18 cellular contexts compared by ENCODE assay signal in genomic region chr2:172826522-172826921, GRCh38.
A peak's percentile ranks its signal among the peaks of the same experiment; 100 is the strongest.
DNase-seq lines count a peak whose midpoint lies in the region; ATAC-seq, FAIRE-seq and TF ChIP-seq lines count a peak whose summit lies in the region.
"Had no signal": no experiment of that assay in that cellular context is flagged by ENCODE, and none has a peak within 500 bp of the region (broad histone marks: within the 10 kb centered on the region; RNA-seq: fewer than 3 reads in every experiment).

No MANE protein-coding gene starts in this region.

- H3K9me3 ChIP-seq in RWPE2 (ENCODE audit: severe bottlenecking) (no peaks in the 10 kb centered on the region), kidney (ENCODE audit: control insufficient read depth in 1 of 2, low read length in 2 of 2) (no peaks in the 10 kb centered on the region)

- no peak for FAIRE-seq in kidney (lab: Jason Lieb, UNC)
- FAIRE-seq: A204.1, GM19239, HepG2, HTR-8/SVneo had no signal

- H3K4me1 ChIP-seq in RWPE2 (ENCODE audit: insufficient read depth, poor library complexity, severe bottlenecking) (peaks cover 6% of the 10 kb centered on the region), kidney (ENCODE audit: control insufficient read depth in 1 of 2, insufficient read depth in 1 of 2, low read depth in 1 of 2, low read length in 2 of 2) (no peaks in the 10 kb centered on the region)

- H3K4me3 ChIP-seq in RWPE2 (ENCODE audit: severe bottlenecking) (no peak overlapping the region), kidney (ENCODE audit: low read length in 2 of 2) (no peak overlapping the region)

- no peaks in the 10 kb centered on the region for H3K27me3 ChIP-seq in RWPE2 (ENCODE audit: insufficient read depth, poor library complexity, severe bottlenecking)

- H3K27ac ChIP-seq in RWPE2 (ENCODE audit: poor library complexity, severe bottlenecking) (no peak overlapping the region), kidney (ENCODE audit: low read depth in 2 of 2, low read length in 2 of 2) (no peak overlapping the region)

- TF ChIP-seq CTCF in RWPE2 (IDR thresholded peaks at IDR 0.05; ENCODE audit: poor library complexity, severe bottlenecking) (no peak), kidney (IDR thresholded peaks at IDR 0.05; ENCODE audit: borderline replicate concordance, extremely low read depth, insufficient read depth) (no peak)

- intact Hi-C loops in kidney (cut with DNase I) = no loop called here

- ATAC-seq in RWPE2 (ENCODE audit: low read depth) = 0 out of 3 replicates have a peak, but pooled peaks have one; percentile 35
- ATAC-seq: HepG2 had no signal

- DNase-seq in ELR (ENCODE audit: low read depth) (peak; percentile 24), HT1080 (ENCODE audit: low read depth) (peak; percentile 15), RWPE2 (ENCODE audit: low spot score) (no peak), iris pigment epithelial cell (ENCODE audit: low read depth) (peak; percentile 49), kidney (no peak), NK-92 (lab: John Stamatoyannopoulos, UW; ENCODE audit: unreplicated experiment) (no peak), DMS 273 treated with DMSO at 0.1 percent for 48 hours (lab: John Stamatoyannopoulos, UW) (no peak), KG1 (lab: John Stamatoyannopoulos, UW) (no peak)
- DNase-seq: C1 segment of cervical spinal cord; Calu3; CD4-positive, alpha-beta T cell; DMS79; GF-D8; H7 had no signal

- H3K36me3 ChIP-seq in RWPE2 (ENCODE audit: low read depth) (no peaks in the 10 kb centered on the region), kidney (ENCODE audit: control insufficient read depth in 1 of 2, insufficient read depth in 2 of 2, low read length in 2 of 2) (no peaks in the 10 kb centered on the region)

- no peak overlapping the region for H3K9ac ChIP-seq in kidney (ENCODE audit: low read length in 2 of 2)

Comparison
In these comparisons a context has a peak if more than half of its experiments do, and no peak if none do; other contexts are left out.
1. DNase-seq: peak in ELR (single experiment), HT1080 (single experiment) and iris pigment epithelial cell (single experiment); none in RWPE2 (single experiment), kidney (single experiment), NK-92 (single experiment), DMS 273 treated with DMSO at 0.1 percent for 48 hours (single experiment) and KG1 (single experiment).